ENCODE assay signal across 8 cellular contexts in genomic region chr1:179026813-179027664, GRCh38. TPM values are rescaled to one million over a fixed set of nuclear protein-coding genes. Genes with fewer than 3 reads are reported as not detected.
DNase-seq lines count a peak whose midpoint lies in the region; ATAC-seq, FAIRE-seq and TF ChIP-seq lines count a peak whose summit lies in the region.

No MANE protein-coding gene starts in this region.

- RAD21 ChIA-PET in GM12878 (lab: Charles Lee; ENCODE audit: unreplicated experiment): interaction anchor here (1.5 to 2.3 kb wide), 3 partner anchors 9 to 56 kb away, joined by 5 to 10 read pairs (median 7); partner anchors contain the start of gene TOR3A

- no peak for TF ChIP-seq POLR2A in GM12878 (IDR thresholded peaks at IDR 0.05; ENCODE audit: low read depth, low read length)
- no peak for TF ChIP-seq POLR2A in upper lobe of left lung (IDR thresholded peaks at IDR 0.05)

- peak overlapping the region; percentile 93 for H3K9ac ChIP-seq in GM12878 (ENCODE audit: control insufficient read depth, insufficient read depth, low read length)

- POLR2A ChIA-PET in GM12878 (lab: Charles Lee): interaction anchor here (0.5 to 1.3 kb wide), 4 partner anchors 12 to 266 kb away, joined by 3 to 4 read pairs (median 3); no protein-coding TSS in a partner anchor

- H3K79me2 ChIP-seq in GM12878 (ENCODE audit: control insufficient read depth, insufficient read depth, low read length): peaks cover 52% of the 10 kb centered on the region

- no peak for TF ChIP-seq RAD21 in GM12878 (IDR thresholded peaks at IDR 0.05; ENCODE audit: insufficient read depth, low read depth, low read length)

- TF ChIP-seq CTCF in cardiac muscle cell (IDR thresholded peaks at IDR 0.05; ENCODE audit: low read depth, low read length): no peak
- no peak for TF ChIP-seq CTCF in GM12878 (IDR thresholded peaks at IDR 0.05 in 2 of 3, conservative IDR thresholded peaks at IDR 0.05 in 1 of 3; ENCODE audit: control insufficient read depth in 2 of 3, extremely low read depth in 1 of 3, insufficient read depth in 1 of 3, low read depth in 3 of 3, low read length in 3 of 3)
- TF ChIP-seq CTCF in lung (IDR thresholded peaks at IDR 0.05; ENCODE audit: control extremely low read depth, extremely low read depth): no peak
- no peak for TF ChIP-seq CTCF in upper lobe of left lung (IDR thresholded peaks at IDR 0.05)

- CTCF ChIA-PET in GM12878 (lab: Yijun Ruan, JAX): interaction anchor here (1.0 to 2.1 kb wide), 5 partner anchors 42 to 788 kb away, joined by 3 to 6 read pairs (median 4); no protein-coding TSS in a partner anchor

- H3K4me2 ChIP-seq in GM12878 (ENCODE audit: control insufficient read depth, insufficient read depth): peak overlapping the region; percentile 98

- TSS peak; percentile 69 for BruUV-seq in GM12878 (replicated peaks; lab: Mats Ljungman, UMichigan)

- H3K4me1 ChIP-seq in cardiac muscle cell (ENCODE audit: low read depth) (peaks cover 42% of the 10 kb centered on the region), GM12878 (ENCODE audit: control insufficient read depth, insufficient read depth, low read length) (peaks cover 28% of the 10 kb centered on the region), lung (ENCODE audit: control insufficient read depth in 2 of 2, insufficient read depth in 2 of 2, low read length in 2 of 2) (peaks cover 0 to 26% of the 10 kb centered on the region in 2 donors), upper lobe of left lung (peaks cover 11 to 39% (median 30%) of the 10 kb centered on the region in 4 donors)

- H3K27me3 ChIP-seq in cardiac muscle cell (no peaks in the 10 kb centered on the region), GM12878 (replicated peaks in 1 of 2; ENCODE audit: control insufficient read depth in 2 of 2, insufficient read depth in 2 of 2, low read length in 1 of 2) (no peaks in the 10 kb centered on the region), lung (ENCODE audit: control insufficient read depth, insufficient read depth) (no peaks in the 10 kb centered on the region), upper lobe of left lung (no peaks in the 10 kb centered on the region)

- ATAC-seq in Right ventricle myocardium inferior (no peak), GM12878 (no peak), lung (ENCODE audit: insufficient read depth, low FRiP score) (no peak), upper lobe of left lung (ENCODE audit: low FRiP score in 2 of 2) (no peak), GM21390 (IDR thresholded peaks at IDR 0.05; ENCODE audit: unreplicated experiment) (no peak)

- H3K36me3 ChIP-seq in cardiac muscle cell (no peaks in the 10 kb centered on the region), GM12878 (ENCODE audit: control insufficient read depth in 2 of 2, insufficient read depth in 2 of 2, low read length in 1 of 2) (no peaks in the 10 kb centered on the region), lung (ENCODE audit: control insufficient read depth in 2 of 2, insufficient read depth in 2 of 2, low read length in 2 of 2) (no peaks in the 10 kb centered on the region), upper lobe of left lung (no peaks in the 10 kb centered on the region)

- SMC1A ChIA-PET in GM12878 (lab: Charles Lee; ENCODE audit: uncharacterized antibody, unreplicated experiment): interaction anchor here (1.2 to 4.3 kb wide), 5 partner anchors 12 to 99 kb away, joined by 3 to 30 read pairs (median 8); partner anchors contain the start of gene TOR3A

- in situ Hi-C loops in GM12878 (cut with MboI): no loop called here

- FAIRE-seq in GM12878 (lab: Jason Lieb, UNC): no peak
- no peak for FAIRE-seq in frontal cortex (lab: Jason Lieb, UNC)

- H4K20me1 ChIP-seq in GM12878 (ENCODE audit: control insufficient read depth, insufficient read depth): no peaks in the 10 kb centered on the region

- intact Hi-C loops in Right ventricle myocardium inferior (cut with DNase I) (no loop called here), GM12878 (cut with micrococcal nuclease; ENCODE audit: unreplicated experiment) (loop anchor here (5.0 to 10.0 kb wide), 3 partner anchors 55 to 362 kb away; partner anchors contain the start of genes AXDND1 and TOR3A)

- WGBS in GM12878 (ENCODE audit: insufficient coverage, insufficient replicate concordance, low lambda C conversion rate, missing lambda C conversion rate): 11% methylated on average over 11 of the region's 11 CpGs
- 23 to 26% methylated on average over 11 of the region's 11 CpGs for WGBS in lung, 2 donors
- WGBS in upper lobe of left lung, 2 donors: 16 to 23% methylated on average over 11 of the region's 11 CpGs

- H3K27ac ChIP-seq in cardiac muscle cell: peak overlapping the region; percentile 98
- peak overlapping the region; percentile 81 for H3K27ac ChIP-seq in GM12878 (ENCODE audit: control insufficient read depth, insufficient read depth)
- peak overlapping the region; percentile 98 for H3K27ac ChIP-seq in lung (ENCODE audit: low read depth in 1 of 2, low read length in 1 of 2)
- H3K27ac ChIP-seq in upper lobe of left lung: peak overlapping the region; percentile 93 to 99 (median 98)

- peak overlapping the region; percentile 93 for H3K4me3 ChIP-seq in cardiac muscle cell
- peak overlapping the region; percentile 72 for H3K4me3 ChIP-seq in GM12878
- peak overlapping the region; percentile 71 for H3K4me3 ChIP-seq in lung
- H3K4me3 ChIP-seq in upper lobe of left lung: peak overlapping the region; percentile 93 to 98 (median 94)

- TF ChIP-seq EP300 in GM12878 (IDR thresholded peaks at IDR 0.05; ENCODE audit: borderline replicate concordance in 1 of 2, control insufficient read depth in 1 of 2, low read depth in 2 of 2, low read length in 2 of 2) (no peak), upper lobe of left lung (IDR thresholded peaks at IDR 0.05) (no peak)

- no peaks in the 10 kb centered on the region for H3K9me3 ChIP-seq in cardiac muscle cell (ENCODE audit: low read depth)
- no peaks in the 10 kb centered on the region for H3K9me3 ChIP-seq in GM12878 (replicated peaks; ENCODE audit: control insufficient read depth, insufficient read depth, low read length)
- no peaks in the 10 kb centered on the region for H3K9me3 ChIP-seq in lung (ENCODE audit: control insufficient read depth in 2 of 2, insufficient read depth in 1 of 2, low read length in 1 of 2)
- no peaks in the 10 kb centered on the region for H3K9me3 ChIP-seq in upper lobe of left lung

- no peak for DNase-seq in cardiac muscle cell (ENCODE audit: low read depth in 1 of 2, low spot score in 1 of 2)
- DNase-seq in Right ventricle myocardium inferior (ENCODE audit: missing footprints): no peak
- DNase-seq in GM12878 (ENCODE audit: low read depth, low spot score): no peak
- DNase-seq in lung (ENCODE audit: low spot score): no peak
- no peak for DNase-seq in upper lobe of left lung
- DNase-seq in frontal cortex (ENCODE audit: low spot score in 2 of 2): no peak
- DNase-seq in D341Med (ENCODE audit: low spot score): no peak

- peak overlapping the region; percentile 82 for H2AFZ ChIP-seq in GM12878 (ENCODE audit: control insufficient read depth, low read depth, low read length)

TF ChIP-seq in GM12878, 131 proteins besides CTCF, POLR2A, EP300 and RAD21 (continues in another document):
- TF ChIP-seq EED (IDR thresholded peaks at IDR 0.05; ENCODE audit: low read depth): 0 out of 2 replicates have a peak, but pooled peaks have one; percentile 4

RNA-seq across cellular contexts. Expression of gene FAM20B, which starts 1.3 kb away (rescaled TPM):
- total RNA-seq in cardiac muscle cell (16.2 and 23.0 TPM in 2 replicates), Right ventricle myocardium inferior (60.1 TPM), GM12878 (2014; rRNA removed) (13.3 and 16.4 TPM in 2 replicates), GM12878 (2014; rRNA removed; fragmentation: Illumina TruSeq; extraction: Trizol) (22.8 and 22.9 TPM in 2 replicates), GM12878 (2021) (25.6 and 29.5 TPM in 2 replicates), lung (10 to 100 TPM; 24.3 to 35.8 TPM), upper lobe of left lung (10 to 100 TPM in 5 of 6 donors, 1 to 10 TPM in 1; 7.3 to 41.7 (median 24.9) TPM), frontal cortex (48.9 TPM)
- polyA plus RNA-seq in cardiac muscle cell (8.4 and 10.9 TPM in 2 replicates), GM12878 (2011; rRNA removed) (16.3 and 18.8 TPM in 2 replicates), GM12878 (2014; fragmentation: Illumina TruSeq; extraction: Trizol) (17.4 and 23.2 TPM in 2 replicates), GM12878 (2014; fragmentation: Nextera tagmentation; extraction: Ambion mirVana) (1 to 10 TPM; 2.4 to 4.0 TPM), GM12878 (2014; rRNA removed) (10.3 and 12.4 TPM in 2 replicates), GM12878 (2016; fragmentation: Nextera tagmentation; extraction: Ambion mirVana) (1 to 10 TPM; 4.7 to 6.3 TPM), lung (10 to 100 TPM in 1 of 2 donors, 1 to 10 TPM in 1; 7.9 to 13.7 TPM)
- total RNA-seq in GM12878 (2013; cell fraction: nucleolus; rRNA removed): 22.0 and 24.9 TPM in 2 replicates
- 7.0 TPM for polyA plus RNA-seq in GM12878 (2011; ENCODE audit: low read depth)
- 10.0 and 11.9 TPM in 2 replicates for polyA plus RNA-seq in GM12878 (2011; cell fraction: cytosol; rRNA removed)
- polyA plus RNA-seq in GM12878 (2011; cell fraction: nucleus; rRNA removed): 5.3 and 5.6 TPM in 2 replicates
- 8.3 and 9.5 TPM in 2 replicates for polyA plus RNA-seq in GM12878 (2012)
- polyA minus RNA-seq in GM12878 (2011; rRNA and poly(A)+ RNA removed): 26.4 and 29.9 TPM in 2 replicates
- 9.1 and 11.0 TPM in 2 replicates for polyA minus RNA-seq in GM12878 (2011; cell fraction: cytosol; rRNA and poly(A)+ RNA removed)
- 2.9 and 4.9 TPM in 2 replicates for polyA minus RNA-seq in GM12878 (2011; cell fraction: nucleus; rRNA and poly(A)+ RNA removed)

RNA-seq across cellular contexts. Expression of gene TOR3A, which starts 54.8 kb away (rescaled TPM):
- 26.5 and 29.0 TPM in 2 replicates for total RNA-seq in cardiac muscle cell
- 21.4 and 29.5 TPM in 2 replicates for polyA plus RNA-seq in cardiac muscle cell
- total RNA-seq in Right ventricle myocardium inferior: 11.3 TPM
- 40.3 and 44.1 TPM in 2 replicates for total RNA-seq in GM12878 (2013; cell fraction: nucleolus; rRNA removed)
- 50.7 and 74.6 TPM in 2 replicates for total RNA-seq in GM12878 (2014; rRNA removed)
- 28.7 and 29.8 TPM in 2 replicates for total RNA-seq in GM12878 (2014; rRNA removed; fragmentation: Illumina TruSeq; extraction: Trizol)
- total RNA-seq in GM12878 (2021): 48.3 and 48.9 TPM in 2 replicates
- 20.3 TPM for polyA plus RNA-seq in GM12878 (2011; ENCODE audit: low read depth)
- polyA plus RNA-seq in GM12878 (2011; rRNA removed): 31.1 and 43.7 TPM in 2 replicates
- polyA plus RNA-seq in GM12878 (2011; cell fraction: cytosol; rRNA removed): 55.6 and 76.1 TPM in 2 replicates
- polyA plus RNA-seq in GM12878 (2011; cell fraction: nucleus; rRNA removed): 61.5 and 79.8 TPM in 2 replicates
- polyA plus RNA-seq in GM12878 (2012): 26.2 and 37.0 TPM in 2 replicates
- polyA plus RNA-seq in GM12878 (2014; fragmentation: Illumina TruSeq; extraction: Trizol): 40.9 and 42.5 TPM in 2 replicates
- polyA plus RNA-seq in GM12878 (2014; fragmentation: Nextera tagmentation; extraction: Ambion mirVana): 10 to 100 TPM in 1 of 2 experiments, 1 to 10 TPM in 1; 8.6 to 14.5 TPM
- 85.5 and 87.9 TPM in 2 replicates for polyA plus RNA-seq in GM12878 (2014; rRNA removed)
- 10 to 100 TPM; 62.5 to 64.1 TPM for polyA plus RNA-seq in GM12878 (2016; fragmentation: Nextera tagmentation; extraction: Ambion mirVana)
- 69.6 and 100.0 TPM in 2 replicates for polyA minus RNA-seq in GM12878 (2011; rRNA and poly(A)+ RNA removed)
- 25.1 and 26.2 TPM in 2 replicates for polyA minus RNA-seq in GM12878 (2011; cell fraction: cytosol; rRNA and poly(A)+ RNA removed)
- 25.5 and 49.1 TPM in 2 replicates for polyA minus RNA-seq in GM12878 (2011; cell fraction: nucleus; rRNA and poly(A)+ RNA removed)
- 10 to 100 TPM; 30.1 to 33.8 TPM for total RNA-seq in lung
- polyA plus RNA-seq in lung: 10 to 100 TPM; 14.4 to 44.8 TPM
- total RNA-seq in upper lobe of left lung: 10 to 100 TPM; 26.2 to 44.1 (median 29.5) TPM
- total RNA-seq in frontal cortex: 16.7 TPM
